In the genomic region with DNA sequence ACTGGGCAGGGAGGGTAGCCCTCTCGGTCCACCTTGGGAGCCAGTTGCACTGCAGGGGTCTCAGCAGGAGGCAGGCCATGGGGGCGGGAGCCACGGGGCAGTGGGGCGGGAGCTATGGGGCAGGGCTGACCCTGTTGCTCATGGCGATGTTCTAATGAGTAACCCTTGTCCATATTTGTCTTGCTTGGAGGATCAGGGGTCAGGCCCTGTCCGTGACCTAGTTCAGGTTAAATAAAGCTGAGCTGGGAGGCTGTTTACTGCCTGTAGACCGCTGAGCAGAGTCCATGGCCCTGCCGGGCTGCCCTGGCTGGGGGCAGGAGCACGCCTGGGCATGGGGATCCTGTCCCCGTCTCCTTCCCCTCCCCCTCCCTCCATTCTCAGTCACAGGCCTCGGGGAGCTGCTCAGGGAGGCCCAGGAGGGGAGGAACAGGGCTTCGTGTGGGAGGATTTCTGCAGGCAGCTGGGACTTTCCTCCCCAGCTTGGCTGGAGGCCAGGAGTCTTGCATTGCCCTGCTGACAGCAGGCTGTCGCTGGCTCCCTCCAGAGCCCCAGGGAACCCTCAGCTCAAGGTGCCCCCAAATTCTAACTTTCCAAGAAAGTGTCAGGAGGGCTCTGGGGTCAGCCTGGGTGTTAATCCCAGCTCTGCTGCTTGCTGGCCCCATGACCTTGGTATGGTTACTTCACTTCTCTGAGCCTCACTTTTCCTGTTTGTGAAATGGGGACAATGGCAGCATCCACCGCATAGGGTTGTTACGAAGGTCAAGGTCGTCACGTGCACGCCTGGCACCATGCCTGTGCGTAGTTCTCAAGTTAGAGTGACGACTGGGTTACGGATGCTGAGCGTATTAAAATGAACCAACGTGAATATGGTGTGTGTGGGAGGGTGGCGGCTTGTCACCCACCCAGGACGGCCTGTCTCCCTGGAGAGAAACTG, we compare ENCODE assay signal across 1 cellular context.
TF ChIP-seq lines count a peak whose summit lies in the region.

No MANE protein-coding gene starts in this region.

TF ChIP-seq in HepG2, 621 proteins besides CTCF, POLR2A, EP300 and RAD21 (continued from another document and continues in another):
- TF ChIP-seq, protein P1, sequence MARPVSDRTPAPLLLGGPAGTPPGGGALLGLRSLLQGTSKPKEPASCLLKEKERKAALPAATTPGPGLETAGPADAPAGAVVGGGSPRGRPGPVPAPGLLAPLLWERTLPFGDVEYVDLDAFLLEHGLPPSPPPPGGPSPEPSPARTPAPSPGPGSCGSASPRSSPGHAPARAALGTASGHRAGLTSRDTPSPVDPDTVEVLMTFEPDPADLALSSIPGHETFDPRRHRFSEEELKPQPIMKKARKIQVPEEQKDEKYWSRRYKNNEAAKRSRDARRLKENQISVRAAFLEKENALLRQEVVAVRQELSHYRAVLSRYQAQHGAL (CRISPR knock-in tag; IDR thresholded peaks at IDR 0.05; ENCODE audit: not compliant biosample characterization): peak; percentile 30
- TF ChIP-seq ZNF841 (CRISPR knock-in tag; IDR thresholded peaks at IDR 0.05; ENCODE audit: borderline replicate concordance): no peak
- peak in 1 of 2 experiments; percentile 89; a peak in 2 of 4 replicates for TF ChIP-seq KLF16 (CRISPR knock-in tag; IDR thresholded peaks at IDR 0.05)
- 0 out of 2 replicates have a peak, but pooled peaks have one; percentile 72 for TF ChIP-seq ZNF329 (CRISPR knock-in tag; IDR thresholded peaks at IDR 0.05; ENCODE audit: low read depth)
- TF ChIP-seq ZNF570 (CRISPR knock-in tag; IDR thresholded peaks at IDR 0.05; ENCODE audit: borderline replicate concordance): 0 out of 2 replicates have a peak, but pooled peaks have one; percentile 70
- peak; percentile 72 for TF ChIP-seq ZNF232 (CRISPR knock-in tag; IDR thresholded peaks at IDR 0.05; ENCODE audit: borderline replicate concordance)
- TF ChIP-seq, protein P2, sequence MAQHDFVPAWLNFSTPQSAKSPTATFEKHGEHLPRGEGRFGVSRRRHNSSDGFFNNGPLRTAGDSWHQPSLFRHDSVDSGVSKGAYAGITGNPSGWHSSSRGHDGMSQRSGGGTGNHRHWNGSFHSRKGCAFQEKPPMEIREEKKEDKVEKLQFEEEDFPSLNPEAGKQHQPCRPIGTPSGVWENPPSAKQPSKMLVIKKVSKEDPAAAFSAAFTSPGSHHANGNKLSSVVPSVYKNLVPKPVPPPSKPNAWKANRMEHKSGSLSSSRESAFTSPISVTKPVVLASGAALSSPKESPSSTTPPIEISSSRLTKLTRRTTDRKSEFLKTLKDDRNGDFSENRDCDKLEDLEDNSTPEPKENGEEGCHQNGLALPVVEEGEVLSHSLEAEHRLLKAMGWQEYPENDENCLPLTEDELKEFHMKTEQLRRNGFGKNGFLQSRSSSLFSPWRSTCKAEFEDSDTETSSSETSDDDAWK (CRISPR knock-in tag; IDR thresholded peaks at IDR 0.05): no peak
- TF ChIP-seq FOXA1 (IDR thresholded peaks at IDR 0.05): peak; percentile 45; the same call in 1 of the 2 replicates
- TF ChIP-seq FOXA1 (CRISPR knock-in tag; IDR thresholded peaks at IDR 0.05): peak; percentile 98
- TF ChIP-seq, protein P3, sequence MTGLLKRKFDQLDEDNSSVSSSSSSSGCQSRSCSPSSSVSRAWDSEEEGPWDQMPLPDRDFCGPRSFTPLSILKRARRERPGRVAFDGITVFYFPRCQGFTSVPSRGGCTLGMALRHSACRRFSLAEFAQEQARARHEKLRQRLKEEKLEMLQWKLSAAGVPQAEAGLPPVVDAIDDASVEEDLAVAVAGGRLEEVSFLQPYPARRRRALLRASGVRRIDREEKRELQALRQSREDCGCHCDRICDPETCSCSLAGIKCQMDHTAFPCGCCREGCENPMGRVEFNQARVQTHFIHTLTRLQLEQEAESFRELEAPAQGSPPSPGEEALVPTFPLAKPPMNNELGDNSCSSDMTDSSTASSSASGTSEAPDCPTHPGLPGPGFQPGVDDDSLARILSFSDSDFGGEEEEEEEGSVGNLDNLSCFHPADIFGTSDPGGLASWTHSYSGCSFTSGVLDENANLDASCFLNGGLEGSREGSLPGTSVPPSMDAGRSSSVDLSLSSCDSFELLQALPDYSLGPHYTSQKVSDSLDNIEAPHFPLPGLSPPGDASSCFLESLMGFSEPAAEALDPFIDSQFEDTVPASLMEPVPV (CRISPR knock-in tag; IDR thresholded peaks at IDR 0.05): peak; percentile 65; the same call in 1 of the 2 replicates
- TF ChIP-seq ZFYVE20 (CRISPR knock-in tag; IDR thresholded peaks at IDR 0.05; ENCODE audit: borderline replicate concordance, low read depth): no peak
- no peak for TF ChIP-seq ZNF530 (CRISPR knock-in tag; IDR thresholded peaks at IDR 0.05; ENCODE audit: low read depth)
- TF ChIP-seq ZNF260 (CRISPR knock-in tag; IDR thresholded peaks at IDR 0.05; ENCODE audit: borderline replicate concordance, low read depth): no peak
- TF ChIP-seq BRD4 (CRISPR knock-in tag; IDR thresholded peaks at IDR 0.05): peak; percentile 31; the same call in 1 of the 2 replicates
- peak; percentile 48 for TF ChIP-seq NKX3-1 (CRISPR knock-in tag; IDR thresholded peaks at IDR 0.05)
- no peak for TF ChIP-seq GABPA (IDR thresholded peaks at IDR 0.05; ENCODE audit: low read depth, low read length)
- TF ChIP-seq GABPA (CRISPR knock-in tag; IDR thresholded peaks at IDR 0.05; ENCODE audit: low read depth): peak; percentile 59
- peak; percentile 27; the same call in 1 of the 2 replicates for TF ChIP-seq RBAK (CRISPR knock-in tag; IDR thresholded peaks at IDR 0.05)
- peak; percentile 92 for TF ChIP-seq ERF (CRISPR knock-in tag; IDR thresholded peaks at IDR 0.05)
- no peak for TF ChIP-seq SIN3A (IDR thresholded peaks at IDR 0.05; ENCODE audit: borderline replicate concordance, low read depth, low read length)
- TF ChIP-seq ZNF790 (CRISPR knock-in tag; IDR thresholded peaks at IDR 0.05; ENCODE audit: borderline replicate concordance): peak; percentile 48; the same call in 1 of the 2 replicates
- TF ChIP-seq, protein P4, sequence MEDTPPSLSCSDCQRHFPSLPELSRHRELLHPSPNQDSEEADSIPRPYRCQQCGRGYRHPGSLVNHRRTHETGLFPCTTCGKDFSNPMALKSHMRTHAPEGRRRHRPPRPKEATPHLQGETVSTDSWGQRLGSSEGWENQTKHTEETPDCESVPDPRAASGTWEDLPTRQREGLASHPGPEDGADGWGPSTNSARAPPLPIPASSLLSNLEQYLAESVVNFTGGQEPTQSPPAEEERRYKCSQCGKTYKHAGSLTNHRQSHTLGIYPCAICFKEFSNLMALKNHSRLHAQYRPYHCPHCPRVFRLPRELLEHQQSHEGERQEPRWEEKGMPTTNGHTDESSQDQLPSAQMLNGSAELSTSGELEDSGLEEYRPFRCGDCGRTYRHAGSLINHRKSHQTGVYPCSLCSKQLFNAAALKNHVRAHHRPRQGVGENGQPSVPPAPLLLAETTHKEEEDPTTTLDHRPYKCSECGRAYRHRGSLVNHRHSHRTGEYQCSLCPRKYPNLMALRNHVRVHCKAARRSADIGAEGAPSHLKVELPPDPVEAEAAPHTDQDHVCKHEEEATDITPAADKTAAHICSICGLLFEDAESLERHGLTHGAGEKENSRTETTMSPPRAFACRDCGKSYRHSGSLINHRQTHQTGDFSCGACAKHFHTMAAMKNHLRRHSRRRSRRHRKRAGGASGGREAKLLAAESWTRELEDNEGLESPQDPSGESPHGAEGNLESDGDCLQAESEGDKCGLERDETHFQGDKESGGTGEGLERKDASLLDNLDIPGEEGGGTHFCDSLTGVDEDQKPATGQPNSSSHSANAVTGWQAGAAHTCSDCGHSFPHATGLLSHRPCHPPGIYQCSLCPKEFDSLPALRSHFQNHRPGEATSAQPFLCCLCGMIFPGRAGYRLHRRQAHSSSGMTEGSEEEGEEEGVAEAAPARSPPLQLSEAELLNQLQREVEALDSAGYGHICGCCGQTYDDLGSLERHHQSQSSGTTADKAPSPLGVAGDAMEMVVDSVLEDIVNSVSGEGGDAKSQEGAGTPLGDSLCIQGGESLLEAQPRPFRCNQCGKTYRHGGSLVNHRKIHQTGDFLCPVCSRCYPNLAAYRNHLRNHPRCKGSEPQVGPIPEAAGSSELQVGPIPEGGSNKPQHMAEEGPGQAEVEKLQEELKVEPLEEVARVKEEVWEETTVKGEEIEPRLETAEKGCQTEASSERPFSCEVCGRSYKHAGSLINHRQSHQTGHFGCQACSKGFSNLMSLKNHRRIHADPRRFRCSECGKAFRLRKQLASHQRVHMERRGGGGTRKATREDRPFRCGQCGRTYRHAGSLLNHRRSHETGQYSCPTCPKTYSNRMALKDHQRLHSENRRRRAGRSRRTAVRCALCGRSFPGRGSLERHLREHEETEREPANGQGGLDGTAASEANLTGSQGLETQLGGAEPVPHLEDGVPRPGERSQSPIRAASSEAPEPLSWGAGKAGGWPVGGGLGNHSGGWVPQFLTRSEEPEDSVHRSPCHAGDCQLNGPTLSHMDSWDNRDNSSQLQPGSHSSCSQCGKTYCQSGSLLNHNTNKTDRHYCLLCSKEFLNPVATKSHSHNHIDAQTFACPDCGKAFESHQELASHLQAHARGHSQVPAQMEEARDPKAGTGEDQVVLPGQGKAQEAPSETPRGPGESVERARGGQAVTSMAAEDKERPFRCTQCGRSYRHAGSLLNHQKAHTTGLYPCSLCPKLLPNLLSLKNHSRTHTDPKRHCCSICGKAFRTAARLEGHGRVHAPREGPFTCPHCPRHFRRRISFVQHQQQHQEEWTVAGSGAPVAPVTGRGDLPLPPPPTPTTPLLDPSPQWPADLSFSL (CRISPR knock-in tag; IDR thresholded peaks at IDR 0.05): no peak
- TF ChIP-seq RARA (CRISPR knock-in tag; IDR thresholded peaks at IDR 0.05): peak; percentile 99
- TF ChIP-seq, protein P5, sequence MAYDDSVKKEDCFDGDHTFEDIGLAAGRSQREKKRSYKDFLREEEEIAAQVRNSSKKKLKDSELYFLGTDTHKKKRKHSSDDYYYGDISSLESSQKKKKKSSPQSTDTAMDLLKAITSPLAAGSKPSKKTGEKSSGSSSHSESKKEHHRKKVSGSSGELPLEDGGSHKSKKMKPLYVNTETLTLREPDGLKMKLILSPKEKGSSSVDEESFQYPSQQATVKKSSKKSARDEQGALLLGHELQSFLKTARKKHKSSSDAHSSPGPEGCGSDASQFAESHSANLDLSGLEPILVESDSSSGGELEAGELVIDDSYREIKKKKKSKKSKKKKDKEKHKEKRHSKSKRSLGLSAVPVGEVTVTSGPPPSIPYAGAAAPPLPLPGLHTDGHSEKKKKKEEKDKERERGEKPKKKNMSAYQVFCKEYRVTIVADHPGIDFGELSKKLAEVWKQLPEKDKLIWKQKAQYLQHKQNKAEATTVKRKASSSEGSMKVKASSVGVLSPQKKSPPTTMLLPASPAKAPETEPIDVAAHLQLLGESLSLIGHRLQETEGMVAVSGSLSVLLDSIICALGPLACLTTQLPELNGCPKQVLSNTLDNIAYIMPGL (CRISPR knock-in tag; IDR thresholded peaks at IDR 0.05; ENCODE audit: borderline replicate concordance in 1 of 2, low read depth in 1 of 2): peak; percentile 21 to 35; a peak in 2 of 4 replicates
- no peak for TF ChIP-seq ZBTB8A (CRISPR knock-in tag; IDR thresholded peaks at IDR 0.05; ENCODE audit: borderline replicate concordance, low read depth)
- TF ChIP-seq SNAPC2 (CRISPR knock-in tag; IDR thresholded peaks at IDR 0.05): 0 out of 2 replicates have a peak, but pooled peaks have one; percentile 83
- no peak for TF ChIP-seq REXO4 (CRISPR knock-in tag; IDR thresholded peaks at IDR 0.05; ENCODE audit: borderline replicate concordance)
- no peak for TF ChIP-seq ARNT (IDR thresholded peaks at IDR 0.05)
- TF ChIP-seq, protein P6, sequence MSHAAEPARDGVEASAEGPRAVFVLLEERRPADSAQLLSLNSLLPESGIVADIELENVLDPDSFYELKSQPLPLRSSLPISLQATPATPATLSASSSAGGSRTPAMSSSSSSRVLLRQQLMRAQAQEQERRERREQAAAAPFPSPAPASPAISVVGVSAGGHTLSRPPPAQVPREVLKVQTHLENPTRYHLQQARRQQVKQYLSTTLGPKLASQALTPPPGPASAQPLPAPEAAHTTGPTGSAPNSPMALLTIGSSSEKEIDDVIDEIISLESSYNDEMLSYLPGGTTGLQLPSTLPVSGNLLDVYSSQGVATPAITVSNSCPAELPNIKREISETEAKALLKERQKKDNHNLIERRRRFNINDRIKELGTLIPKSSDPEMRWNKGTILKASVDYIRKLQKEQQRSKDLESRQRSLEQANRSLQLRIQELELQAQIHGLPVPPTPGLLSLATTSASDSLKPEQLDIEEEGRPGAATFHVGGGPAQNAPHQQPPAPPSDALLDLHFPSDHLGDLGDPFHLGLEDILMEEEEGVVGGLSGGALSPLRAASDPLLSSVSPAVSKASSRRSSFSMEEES (CRISPR knock-in tag; IDR thresholded peaks at IDR 0.05): peak; percentile 83
- TF ChIP-seq ZNF382 (CRISPR knock-in tag; IDR thresholded peaks at IDR 0.05; ENCODE audit: borderline replicate concordance): no peak
- no peak for TF ChIP-seq PTBP1 (IDR thresholded peaks at IDR 0.05; ENCODE audit: low read depth, low read length, poor library complexity, severe bottlenecking)
- peak; percentile 71; the same call in 1 of the 3 replicates for TF ChIP-seq MXI1 (IDR thresholded peaks at IDR 0.05; ENCODE audit: borderline replicate concordance, low read depth, low read length)
- TF ChIP-seq, protein P7, sequence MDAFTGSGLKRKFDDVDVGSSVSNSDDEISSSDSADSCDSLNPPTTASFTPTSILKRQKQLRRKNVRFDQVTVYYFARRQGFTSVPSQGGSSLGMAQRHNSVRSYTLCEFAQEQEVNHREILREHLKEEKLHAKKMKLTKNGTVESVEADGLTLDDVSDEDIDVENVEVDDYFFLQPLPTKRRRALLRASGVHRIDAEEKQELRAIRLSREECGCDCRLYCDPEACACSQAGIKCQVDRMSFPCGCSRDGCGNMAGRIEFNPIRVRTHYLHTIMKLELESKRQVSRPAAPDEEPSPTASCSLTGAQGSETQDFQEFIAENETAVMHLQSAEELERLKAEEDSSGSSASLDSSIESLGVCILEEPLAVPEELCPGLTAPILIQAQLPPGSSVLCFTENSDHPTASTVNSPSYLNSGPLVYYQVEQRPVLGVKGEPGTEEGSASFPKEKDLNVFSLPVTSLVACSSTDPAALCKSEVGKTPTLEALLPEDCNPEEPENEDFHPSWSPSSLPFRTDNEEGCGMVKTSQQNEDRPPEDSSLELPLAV (CRISPR knock-in tag; conservative IDR thresholded peaks at IDR 0.05; ENCODE audit: low read depth): no peak
- TF ChIP-seq, protein P8, sequence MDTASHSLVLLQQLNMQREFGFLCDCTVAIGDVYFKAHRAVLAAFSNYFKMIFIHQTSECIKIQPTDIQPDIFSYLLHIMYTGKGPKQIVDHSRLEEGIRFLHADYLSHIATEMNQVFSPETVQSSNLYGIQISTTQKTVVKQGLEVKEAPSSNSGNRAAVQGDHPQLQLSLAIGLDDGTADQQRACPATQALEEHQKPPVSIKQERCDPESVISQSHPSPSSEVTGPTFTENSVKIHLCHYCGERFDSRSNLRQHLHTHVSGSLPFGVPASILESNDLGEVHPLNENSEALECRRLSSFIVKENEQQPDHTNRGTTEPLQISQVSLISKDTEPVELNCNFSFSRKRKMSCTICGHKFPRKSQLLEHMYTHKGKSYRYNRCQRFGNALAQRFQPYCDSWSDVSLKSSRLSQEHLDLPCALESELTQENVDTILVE (CRISPR knock-in tag; IDR thresholded peaks at IDR 0.05): peak; percentile 85
- TF ChIP-seq, protein P9, sequence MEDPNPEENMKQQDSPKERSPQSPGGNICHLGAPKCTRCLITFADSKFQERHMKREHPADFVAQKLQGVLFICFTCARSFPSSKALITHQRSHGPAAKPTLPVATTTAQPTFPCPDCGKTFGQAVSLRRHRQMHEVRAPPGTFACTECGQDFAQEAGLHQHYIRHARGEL (CRISPR knock-in tag; IDR thresholded peaks at IDR 0.05): no peak; the same call in 1 of the 2 replicates
- TF ChIP-seq KDM5B (CRISPR knock-in tag; IDR thresholded peaks at IDR 0.05; ENCODE audit: borderline replicate concordance): peak; percentile 60
